Comparison of ENCODE assay signal across 8 cellular contexts in genomic region chr15:81813215-81813614, GRCh38.
DNase-seq lines count a peak whose midpoint lies in the region; ATAC-seq and TF ChIP-seq lines count a peak whose summit lies in the region.

No MANE protein-coding gene starts in this region.

- no peak overlapping the region for H3K23ac ChIP-seq in mesendoderm (ENCODE audit: low read length)

- no peaks in the 10 kb centered on the region for H3K79me2 ChIP-seq in mesendoderm (ENCODE audit: control insufficient read depth, insufficient read depth, low read length)

- no peaks in the 10 kb centered on the region for H3K79me1 ChIP-seq in mesendoderm (ENCODE audit: low read length)

- DNase-seq in GM06990 (ENCODE audit: extremely low read depth, insufficient read length): no peak
- DNase-seq in NCI-H1092 (lab: John Stamatoyannopoulos, UW): peak; percentile 22
- peak; percentile 82 for DNase-seq in mesendoderm
- no peak for DNase-seq in amygdala (lab: John Stamatoyannopoulos, UW)
- no peak for DNase-seq in lower lobe of right lung

- H3K27me3 ChIP-seq in GM06990 (replicated peaks; ENCODE audit: control insufficient read depth, insufficient read depth, low read length): no peaks in the 10 kb centered on the region
- no peaks in the 10 kb centered on the region for H3K27me3 ChIP-seq in mesendoderm (ENCODE audit: insufficient read depth, low read length, poor library complexity)
- no peaks in the 10 kb centered on the region for H3K27me3 ChIP-seq in lower lobe of right lung (ENCODE audit: low read depth)

- H3K9ac ChIP-seq in mesendoderm (ENCODE audit: low read length): no peak overlapping the region

- H2BK120ac ChIP-seq in mesendoderm (ENCODE audit: low read depth, low read length): no peak overlapping the region

- no peaks in the 10 kb centered on the region for H3K9me3 ChIP-seq in lower lobe of right lung

- H3K36me3 ChIP-seq in GM06990 (ENCODE audit: control insufficient read depth, insufficient read depth, low read length) (no peaks in the 10 kb centered on the region), mesendoderm (ENCODE audit: control insufficient read depth, insufficient read depth, low read length) (no peaks in the 10 kb centered on the region), lower lobe of right lung (no peaks in the 10 kb centered on the region)

- no CpG with 5 or more reads among the region's 3 CpGs for WGBS in mesendoderm (ENCODE audit: extremely low coverage, insufficient coverage, low lambda C conversion rate)

- TF ChIP-seq CTCF in GM06990 (IDR thresholded peaks at IDR 0.05; ENCODE audit: insufficient read depth, low read length, poor library complexity, severe bottlenecking): peak; percentile 29
- TF ChIP-seq CTCF in VCaP (conservative IDR thresholded peaks at IDR 0.05): peak; percentile 81
- no peak for TF ChIP-seq CTCF in lower lobe of right lung (IDR thresholded peaks at IDR 0.05)

- H4K8ac ChIP-seq in mesendoderm (ENCODE audit: low read depth, low read length): no peak overlapping the region

- ATAC-seq in GM18873 (IDR thresholded peaks at IDR 0.05; ENCODE audit: low FRiP score, unreplicated experiment) (no peak), GM19324 (IDR thresholded peaks at IDR 0.05; ENCODE audit: low FRiP score, unreplicated experiment) (no peak), lower lobe of right lung (no peak)

- no peak overlapping the region for H3K4me2 ChIP-seq in mesendoderm (ENCODE audit: low read length)

- no peak overlapping the region for H3K56ac ChIP-seq in mesendoderm (ENCODE audit: low read length)

- H2BK5ac ChIP-seq in mesendoderm (ENCODE audit: low read length): no peak overlapping the region

- H3K27ac ChIP-seq in VCaP (no peak overlapping the region), mesendoderm (ENCODE audit: low read depth, low read length) (no peak overlapping the region), lower lobe of right lung (no peak overlapping the region)

- H4K5ac ChIP-seq in mesendoderm (ENCODE audit: low read length): no peak overlapping the region

- H3K4me1 ChIP-seq in mesendoderm (ENCODE audit: control insufficient read depth, low read depth, low read length) (no peaks in the 10 kb centered on the region), lower lobe of right lung (no peaks in the 10 kb centered on the region)

- H2BK15ac ChIP-seq in mesendoderm (replicated peaks; ENCODE audit: low read depth): no peak overlapping the region

- H3K4me3 ChIP-seq in GM06990 (replicated peaks; ENCODE audit: low read depth, low read length) (no peak overlapping the region), mesendoderm (ENCODE audit: low read length) (no peak overlapping the region), lower lobe of right lung (no peak overlapping the region)

- intact Hi-C loops in lower lobe of right lung (cut with DNase I): no loop called here

- no peak overlapping the region for H3K4ac ChIP-seq in mesendoderm (ENCODE audit: low read depth, low read length)

- no peak overlapping the region for H3K18ac ChIP-seq in mesendoderm (ENCODE audit: low read length)

- H2AK5ac ChIP-seq in mesendoderm (ENCODE audit: low read length): no peak overlapping the region

Comparison
In these comparisons a context has a peak if more than half of its experiments do, and no peak if none do; other contexts are left out.
1. DNase-seq: peak in NCI-H1092 (single experiment) and mesendoderm (single experiment); none in GM06990 (single experiment), amygdala (0 of 56) and lower lobe of right lung (single experiment).